Comparison of ENCODE assay signal across 1 cellular context in the genomic region with DNA sequence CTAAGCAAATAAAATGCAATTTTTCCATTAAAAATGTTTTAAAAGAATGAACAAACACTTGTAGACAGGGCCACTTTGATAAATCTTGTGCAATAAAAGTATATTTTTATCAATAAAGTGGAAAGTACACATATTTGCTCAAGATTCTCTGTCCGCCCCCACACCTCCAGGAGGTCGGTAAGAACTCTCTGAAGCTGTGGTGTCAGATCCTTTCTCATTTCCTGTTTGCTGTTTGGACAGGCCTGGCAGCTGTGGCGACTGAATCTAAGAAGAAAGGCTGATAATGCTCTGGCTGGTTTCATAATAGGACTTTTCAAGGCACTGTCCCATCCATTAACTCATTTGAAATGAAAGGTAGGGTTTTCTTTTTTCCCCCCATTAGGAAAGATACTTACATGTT.
TF ChIP-seq lines count a peak whose summit lies in the region.

No MANE protein-coding gene starts in this region.

TF ChIP-seq in GM12878, 131 proteins besides CTCF, POLR2A, EP300 and RAD21 (continues in another document):
- TF ChIP-seq IKZF2 (IDR thresholded peaks at IDR 0.05) = peak; percentile 79 to 88
- TF ChIP-seq EGR1 (IDR thresholded peaks at IDR 0.05; ENCODE audit: borderline replicate concordance in 1 of 2, low read depth in 2 of 2, low read length in 2 of 2) = peak in 1 of 2 experiments; percentile 91; a peak in 2 of 3 replicates
- TF ChIP-seq YY1 (IDR thresholded peaks at IDR 0.05; ENCODE audit: low read depth, low read length) = no peak
- TF ChIP-seq, protein P1, sequence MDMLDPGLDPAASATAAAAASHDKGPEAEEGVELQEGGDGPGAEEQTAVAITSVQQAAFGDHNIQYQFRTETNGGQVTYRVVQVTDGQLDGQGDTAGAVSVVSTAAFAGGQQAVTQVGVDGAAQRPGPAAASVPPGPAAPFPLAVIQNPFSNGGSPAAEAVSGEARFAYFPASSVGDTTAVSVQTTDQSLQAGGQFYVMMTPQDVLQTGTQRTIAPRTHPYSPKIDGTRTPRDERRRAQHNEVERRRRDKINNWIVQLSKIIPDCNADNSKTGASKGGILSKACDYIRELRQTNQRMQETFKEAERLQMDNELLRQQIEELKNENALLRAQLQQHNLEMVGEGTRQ (IDR thresholded peaks at IDR 0.05; ENCODE audit: borderline replicate concordance, low read depth, low read length) = no peak
- TF ChIP-seq ZNF622 (IDR thresholded peaks at IDR 0.05) = no peak
- TF ChIP-seq GABPA (IDR thresholded peaks at IDR 0.05; ENCODE audit: low read depth) = 0 out of 2 replicates have a peak, but pooled peaks have one; percentile 26
- TF ChIP-seq, protein P2, sequence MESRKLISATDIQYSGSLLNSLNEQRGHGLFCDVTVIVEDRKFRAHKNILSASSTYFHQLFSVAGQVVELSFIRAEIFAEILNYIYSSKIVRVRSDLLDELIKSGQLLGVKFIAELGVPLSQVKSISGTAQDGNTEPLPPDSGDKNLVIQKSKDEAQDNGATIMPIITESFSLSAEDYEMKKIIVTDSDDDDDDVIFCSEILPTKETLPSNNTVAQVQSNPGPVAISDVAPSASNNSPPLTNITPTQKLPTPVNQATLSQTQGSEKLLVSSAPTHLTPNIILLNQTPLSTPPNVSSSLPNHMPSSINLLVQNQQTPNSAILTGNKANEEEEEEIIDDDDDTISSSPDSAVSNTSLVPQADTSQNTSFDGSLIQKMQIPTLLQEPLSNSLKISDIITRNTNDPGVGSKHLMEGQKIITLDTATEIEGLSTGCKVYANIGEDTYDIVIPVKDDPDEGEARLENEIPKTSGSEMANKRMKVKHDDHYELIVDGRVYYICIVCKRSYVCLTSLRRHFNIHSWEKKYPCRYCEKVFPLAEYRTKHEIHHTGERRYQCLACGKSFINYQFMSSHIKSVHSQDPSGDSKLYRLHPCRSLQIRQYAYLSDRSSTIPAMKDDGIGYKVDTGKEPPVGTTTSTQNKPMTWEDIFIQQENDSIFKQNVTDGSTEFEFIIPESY (IDR thresholded peaks at IDR 0.05) = no peak
- TF ChIP-seq BHLHE40 (IDR thresholded peaks at IDR 0.05; ENCODE audit: borderline replicate concordance in 1 of 2, low read depth in 2 of 2, low read length in 1 of 2) = no peak
- TF ChIP-seq MEF2A (IDR thresholded peaks at IDR 0.05; ENCODE audit: insufficient read depth, low read depth, low read length) = 0 out of 2 replicates have a peak, but pooled peaks have one; percentile 11
- peak in 1 of 2 experiments; percentile 89; a peak in 2 of 4 replicates for TF ChIP-seq ETV6 (conservative IDR thresholded peaks at IDR 0.05 in 1 of 2, IDR thresholded peaks at IDR 0.05 in 1 of 2; ENCODE audit: borderline replicate concordance in 1 of 2, low read depth in 1 of 2)
- TF ChIP-seq SMAD1 (IDR thresholded peaks at IDR 0.05; ENCODE audit: low read depth, partially characterized antibody) = no peak
- no peak for TF ChIP-seq KAT2A (conservative IDR thresholded peaks at IDR 0.05; ENCODE audit: control insufficient read depth, low read depth, low read length)
- TF ChIP-seq NR2F1 (conservative IDR thresholded peaks at IDR 0.05) = no peak
- TF ChIP-seq MTA3 (IDR thresholded peaks at IDR 0.05; ENCODE audit: borderline replicate concordance, low read length) = 0 out of 2 replicates have a peak, but pooled peaks have one; percentile 40
- TF ChIP-seq ZNF384 (IDR thresholded peaks at IDR 0.05; ENCODE audit: borderline replicate concordance, low read depth, low read length) = 0 out of 2 replicates have a peak, but pooled peaks have one; percentile 10
- no peak for TF ChIP-seq HCFC1 (IDR thresholded peaks at IDR 0.05; ENCODE audit: low read length)
- TF ChIP-seq RBBP5 (conservative IDR thresholded peaks at IDR 0.05) = no peak
- TF ChIP-seq ZBED1 (IDR thresholded peaks at IDR 0.05; ENCODE audit: borderline replicate concordance) = no peak
- no peak for TF ChIP-seq MXI1 (IDR thresholded peaks at IDR 0.05; ENCODE audit: low read depth, low read length)
- TF ChIP-seq JUNB (IDR thresholded peaks at IDR 0.05) = 0 out of 2 replicates have a peak, but pooled peaks have one; percentile 7
- TF ChIP-seq NFIC (IDR thresholded peaks at IDR 0.05; ENCODE audit: low read depth, low read length) = peak; percentile 75; the same call in 1 of the 2 replicates
- TF ChIP-seq CREB1 (IDR thresholded peaks at IDR 0.05; ENCODE audit: low read depth) = 0 out of 2 replicates have a peak, but pooled peaks have one; percentile 10
- no peak for TF ChIP-seq SIN3A (IDR thresholded peaks at IDR 0.05; ENCODE audit: low read depth, low read length)
- peak; percentile 40; the same call in 1 of the 2 replicates for TF ChIP-seq BCL11A (IDR thresholded peaks at IDR 0.05; ENCODE audit: low read depth, low read length)
- no peak for TF ChIP-seq SREBF1 (IDR thresholded peaks at IDR 0.05; ENCODE audit: low read length)
- TF ChIP-seq TCF12 (IDR thresholded peaks at IDR 0.05; ENCODE audit: low read depth, low read length) = peak; percentile 78
- TF ChIP-seq, protein P3, sequence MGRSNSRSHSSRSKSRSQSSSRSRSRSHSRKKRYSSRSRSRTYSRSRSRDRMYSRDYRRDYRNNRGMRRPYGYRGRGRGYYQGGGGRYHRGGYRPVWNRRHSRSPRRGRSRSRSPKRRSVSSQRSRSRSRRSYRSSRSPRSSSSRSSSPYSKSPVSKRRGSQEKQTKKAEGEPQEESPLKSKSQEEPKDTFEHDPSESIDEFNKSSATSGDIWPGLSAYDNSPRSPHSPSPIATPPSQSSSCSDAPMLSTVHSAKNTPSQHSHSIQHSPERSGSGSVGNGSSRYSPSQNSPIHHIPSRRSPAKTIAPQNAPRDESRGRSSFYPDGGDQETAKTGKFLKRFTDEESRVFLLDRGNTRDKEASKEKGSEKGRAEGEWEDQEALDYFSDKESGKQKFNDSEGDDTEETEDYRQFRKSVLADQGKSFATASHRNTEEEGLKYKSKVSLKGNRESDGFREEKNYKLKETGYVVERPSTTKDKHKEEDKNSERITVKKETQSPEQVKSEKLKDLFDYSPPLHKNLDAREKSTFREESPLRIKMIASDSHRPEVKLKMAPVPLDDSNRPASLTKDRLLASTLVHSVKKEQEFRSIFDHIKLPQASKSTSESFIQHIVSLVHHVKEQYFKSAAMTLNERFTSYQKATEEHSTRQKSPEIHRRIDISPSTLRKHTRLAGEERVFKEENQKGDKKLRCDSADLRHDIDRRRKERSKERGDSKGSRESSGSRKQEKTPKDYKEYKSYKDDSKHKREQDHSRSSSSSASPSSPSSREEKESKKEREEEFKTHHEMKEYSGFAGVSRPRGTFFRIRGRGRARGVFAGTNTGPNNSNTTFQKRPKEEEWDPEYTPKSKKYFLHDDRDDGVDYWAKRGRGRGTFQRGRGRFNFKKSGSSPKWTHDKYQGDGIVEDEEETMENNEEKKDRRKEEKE (IDR thresholded peaks at IDR 0.05) = no peak
- TF ChIP-seq RCOR1 (conservative IDR thresholded peaks at IDR 0.05; ENCODE audit: low read depth, low read length) = no peak
- TF ChIP-seq TCF7 (IDR thresholded peaks at IDR 0.05; ENCODE audit: borderline replicate concordance) = peak; percentile 40; the same call in 1 of the 2 replicates
- peak; percentile 78 for TF ChIP-seq IKZF1 (conservative IDR thresholded peaks at IDR 0.05)
- TF ChIP-seq ZNF217 (IDR thresholded peaks at IDR 0.05) = no peak
- no peak for TF ChIP-seq RFX5 (IDR thresholded peaks at IDR 0.05; ENCODE audit: low read depth, low read length)
- TF ChIP-seq NR2C1 (IDR thresholded peaks at IDR 0.05) = no peak
- TF ChIP-seq, protein P4, sequence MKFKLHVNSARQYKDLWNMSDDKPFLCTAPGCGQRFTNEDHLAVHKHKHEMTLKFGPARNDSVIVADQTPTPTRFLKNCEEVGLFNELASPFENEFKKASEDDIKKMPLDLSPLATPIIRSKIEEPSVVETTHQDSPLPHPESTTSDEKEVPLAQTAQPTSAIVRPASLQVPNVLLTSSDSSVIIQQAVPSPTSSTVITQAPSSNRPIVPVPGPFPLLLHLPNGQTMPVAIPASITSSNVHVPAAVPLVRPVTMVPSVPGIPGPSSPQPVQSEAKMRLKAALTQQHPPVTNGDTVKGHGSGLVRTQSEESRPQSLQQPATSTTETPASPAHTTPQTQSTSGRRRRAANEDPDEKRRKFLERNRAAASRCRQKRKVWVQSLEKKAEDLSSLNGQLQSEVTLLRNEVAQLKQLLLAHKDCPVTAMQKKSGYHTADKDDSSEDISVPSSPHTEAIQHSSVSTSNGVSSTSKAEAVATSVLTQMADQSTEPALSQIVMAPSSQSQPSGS (IDR thresholded peaks at IDR 0.05; ENCODE audit: low read length) = no peak
- no peak for TF ChIP-seq KDM1A (IDR thresholded peaks at IDR 0.05; ENCODE audit: borderline replicate concordance)
- TF ChIP-seq TCF3 (IDR thresholded peaks at IDR 0.05; ENCODE audit: borderline replicate concordance, insufficient read depth, low read depth, low read length) = no peak
- peak; percentile 64 for TF ChIP-seq MTA2 (IDR thresholded peaks at IDR 0.05; ENCODE audit: low read depth)
- TF ChIP-seq PAX5 (IDR thresholded peaks at IDR 0.05; ENCODE audit: borderline replicate concordance, low read depth, low read length) = 0 out of 2 replicates have a peak, but pooled peaks have one; percentile 18
- no peak for TF ChIP-seq CHD4 (IDR thresholded peaks at IDR 0.05)
- TF ChIP-seq ZZZ3 (IDR thresholded peaks at IDR 0.05; ENCODE audit: control insufficient read depth, insufficient read length, low read depth) = no peak
- TF ChIP-seq, protein P5, sequence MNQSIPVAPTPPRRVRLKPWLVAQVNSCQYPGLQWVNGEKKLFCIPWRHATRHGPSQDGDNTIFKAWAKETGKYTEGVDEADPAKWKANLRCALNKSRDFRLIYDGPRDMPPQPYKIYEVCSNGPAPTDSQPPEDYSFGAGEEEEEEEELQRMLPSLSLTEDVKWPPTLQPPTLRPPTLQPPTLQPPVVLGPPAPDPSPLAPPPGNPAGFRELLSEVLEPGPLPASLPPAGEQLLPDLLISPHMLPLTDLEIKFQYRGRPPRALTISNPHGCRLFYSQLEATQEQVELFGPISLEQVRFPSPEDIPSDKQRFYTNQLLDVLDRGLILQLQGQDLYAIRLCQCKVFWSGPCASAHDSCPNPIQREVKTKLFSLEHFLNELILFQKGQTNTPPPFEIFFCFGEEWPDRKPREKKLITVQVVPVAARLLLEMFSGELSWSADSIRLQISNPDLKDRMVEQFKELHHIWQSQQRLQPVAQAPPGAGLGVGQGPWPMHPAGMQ (IDR thresholded peaks at IDR 0.05; ENCODE audit: borderline replicate concordance) = no peak
- TF ChIP-seq IRF4 (IDR thresholded peaks at IDR 0.05; ENCODE audit: low read depth, low read length) = 0 out of 2 replicates have a peak, but pooled peaks have one; percentile 29
- TF ChIP-seq CBFB (IDR thresholded peaks at IDR 0.05; ENCODE audit: low read depth) = no peak
- no peak for TF ChIP-seq POLR2AphosphoS2 (IDR thresholded peaks at IDR 0.05; ENCODE audit: low read depth, low read length)
- TF ChIP-seq NFXL1 (IDR thresholded peaks at IDR 0.05; ENCODE audit: borderline replicate concordance) = no peak
- no peak for TF ChIP-seq CEBPB (IDR thresholded peaks at IDR 0.05; ENCODE audit: borderline replicate concordance in 1 of 2, low read depth in 2 of 2, low read length in 2 of 2)
- TF ChIP-seq, protein P6, sequence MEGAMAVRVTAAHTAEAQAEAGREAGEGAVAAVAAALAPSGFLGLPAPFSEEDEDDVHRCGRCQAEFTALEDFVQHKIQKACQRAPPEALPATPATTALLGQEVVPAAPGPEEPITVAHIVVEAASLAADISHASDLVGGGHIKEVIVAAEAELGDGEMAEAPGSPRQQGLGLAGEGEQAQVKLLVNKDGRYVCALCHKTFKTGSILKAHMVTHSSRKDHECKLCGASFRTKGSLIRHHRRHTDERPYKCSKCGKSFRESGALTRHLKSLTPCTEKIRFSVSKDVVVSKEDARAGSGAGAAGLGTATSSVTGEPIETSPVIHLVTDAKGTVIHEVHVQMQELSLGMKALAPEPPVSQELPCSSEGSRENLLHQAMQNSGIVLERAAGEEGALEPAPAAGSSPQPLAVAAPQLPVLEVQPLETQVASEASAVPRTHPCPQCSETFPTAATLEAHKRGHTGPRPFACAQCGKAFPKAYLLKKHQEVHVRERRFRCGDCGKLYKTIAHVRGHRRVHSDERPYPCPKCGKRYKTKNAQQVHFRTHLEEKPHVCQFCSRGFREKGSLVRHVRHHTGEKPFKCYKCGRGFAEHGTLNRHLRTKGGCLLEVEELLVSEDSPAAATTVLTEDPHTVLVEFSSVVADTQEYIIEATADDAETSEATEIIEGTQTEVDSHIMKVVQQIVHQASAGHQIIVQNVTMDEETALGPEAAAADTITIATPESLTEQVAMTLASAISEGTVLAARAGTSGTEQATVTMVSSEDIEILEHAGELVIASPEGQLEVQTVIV (IDR thresholded peaks at IDR 0.05; ENCODE audit: borderline replicate concordance, partially characterized antibody) = no peak
- peak; percentile 51; the same call in 1 of the 2 replicates for TF ChIP-seq NBN (IDR thresholded peaks at IDR 0.05)
- no peak for TF ChIP-seq FOS (IDR thresholded peaks at IDR 0.05; ENCODE audit: borderline replicate concordance, extremely low read depth, insufficient read length)
- TF ChIP-seq, protein P7, sequence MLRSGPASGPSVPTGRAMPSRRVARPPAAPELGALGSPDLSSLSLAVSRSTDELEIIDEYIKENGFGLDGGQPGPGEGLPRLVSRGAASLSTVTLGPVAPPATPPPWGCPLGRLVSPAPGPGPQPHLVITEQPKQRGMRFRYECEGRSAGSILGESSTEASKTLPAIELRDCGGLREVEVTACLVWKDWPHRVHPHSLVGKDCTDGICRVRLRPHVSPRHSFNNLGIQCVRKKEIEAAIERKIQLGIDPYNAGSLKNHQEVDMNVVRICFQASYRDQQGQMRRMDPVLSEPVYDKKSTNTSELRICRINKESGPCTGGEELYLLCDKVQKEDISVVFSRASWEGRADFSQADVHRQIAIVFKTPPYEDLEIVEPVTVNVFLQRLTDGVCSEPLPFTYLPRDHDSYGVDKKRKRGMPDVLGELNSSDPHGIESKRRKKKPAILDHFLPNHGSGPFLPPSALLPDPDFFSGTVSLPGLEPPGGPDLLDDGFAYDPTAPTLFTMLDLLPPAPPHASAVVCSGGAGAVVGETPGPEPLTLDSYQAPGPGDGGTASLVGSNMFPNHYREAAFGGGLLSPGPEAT (IDR thresholded peaks at IDR 0.05; ENCODE audit: low read depth) = peak; percentile 79
- TF ChIP-seq, protein P8, sequence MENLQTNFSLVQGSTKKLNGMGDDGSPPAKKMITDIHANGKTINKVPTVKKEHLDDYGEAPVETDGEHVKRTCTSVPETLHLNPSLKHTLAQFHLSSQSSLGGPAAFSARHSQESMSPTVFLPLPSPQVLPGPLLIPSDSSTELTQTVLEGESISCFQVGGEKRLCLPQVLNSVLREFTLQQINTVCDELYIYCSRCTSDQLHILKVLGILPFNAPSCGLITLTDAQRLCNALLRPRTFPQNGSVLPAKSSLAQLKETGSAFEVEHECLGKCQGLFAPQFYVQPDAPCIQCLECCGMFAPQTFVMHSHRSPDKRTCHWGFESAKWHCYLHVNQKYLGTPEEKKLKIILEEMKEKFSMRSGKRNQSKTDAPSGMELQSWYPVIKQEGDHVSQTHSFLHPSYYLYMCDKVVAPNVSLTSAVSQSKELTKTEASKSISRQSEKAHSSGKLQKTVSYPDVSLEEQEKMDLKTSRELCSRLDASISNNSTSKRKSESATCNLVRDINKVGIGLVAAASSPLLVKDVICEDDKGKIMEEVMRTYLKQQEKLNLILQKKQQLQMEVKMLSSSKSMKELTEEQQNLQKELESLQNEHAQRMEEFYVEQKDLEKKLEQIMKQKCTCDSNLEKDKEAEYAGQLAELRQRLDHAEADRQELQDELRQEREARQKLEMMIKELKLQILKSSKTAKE (IDR thresholded peaks at IDR 0.05; ENCODE audit: low read depth, poor library complexity, severe bottlenecking) = no peak
- no peak for TF ChIP-seq CHD2 (IDR thresholded peaks at IDR 0.05; ENCODE audit: borderline replicate concordance, low read depth, low read length)
- TF ChIP-seq LARP7 (IDR thresholded peaks at IDR 0.05) = no peak
- 0 out of 2 replicates have a peak, but pooled peaks have one; percentile 26 for TF ChIP-seq CREM (IDR thresholded peaks at IDR 0.05; ENCODE audit: low read depth)
- no peak for TF ChIP-seq NRF1 (conservative IDR thresholded peaks at IDR 0.05; ENCODE audit: low read depth, low read length)
